Comparison of ENCODE assay signal across 28 cellular contexts in genomic region chr10:62396864-62397263, GRCh38. TPM values are rescaled to one million over a fixed set of nuclear protein-coding genes. Genes with fewer than 3 reads are reported as not detected.
"Had no signal": no experiment of that assay in that cellular context is flagged by ENCODE, and none has a peak within 500 bp of the region (broad histone marks: within the 10 kb centered on the region; RNA-seq: fewer than 3 reads in every experiment).

No MANE protein-coding gene starts in this region.

- H3K27me3 ChIP-seq: hepatocyte, neutrophil, right atrium auricular region, right lobe of liver, suprapubic skin, tibial artery, upper lobe of right lung had no signal

- ATAC-seq: left cardiac atrium; left lobe of liver; left ventricle myocardium superior; lower lobe of right lung; naive thymus-derived CD8-positive, alpha-beta T cell; psoas muscle; right lobe of liver; stimulated activated memory B cell treated with anti-CD40 and anti-IgM and Interleukin-4, amounts not matched to agents 10 μg/mL and 1 μg/mL and 100 μg/mL, for 72 hours; stimulated activated naive CD8-positive, alpha-beta T cell treated with anti-CD3 and anti-CD28 coated beads, Interleukin-15, Interleukin-2, amounts not matched to agents 100 U/mL and 50 U/mL, for 24 hours; upper lobe of right lung had no signal

- H3K4me3 ChIP-seq: hepatocyte, lower lobe of right lung, psoas muscle, right atrium auricular region, right lobe of liver, smooth muscle cell, stomach, suprapubic skin, thoracic aorta, tibial artery, upper lobe of right lung had no signal

- H3K36me3 ChIP-seq: lower lobe of right lung, neutrophil, right atrium auricular region, right lobe of liver, stomach, suprapubic skin, thoracic aorta, upper lobe of right lung had no signal

- H3K9me3 ChIP-seq: lower lobe of right lung, neutrophil, psoas muscle, right atrium auricular region, right lobe of liver, stomach, suprapubic skin, thoracic aorta, tibial artery, upper lobe of right lung had no signal

- H3K27ac ChIP-seq: hepatocyte, lower lobe of right lung, neutrophil, parathyroid adenoma, psoas muscle, right atrium auricular region, right lobe of liver, stomach, suprapubic skin, thoracic aorta, tibial artery, upper lobe of right lung had no signal

- H3K4me1 ChIP-seq: lower lobe of right lung, parathyroid adenoma, psoas muscle, right atrium auricular region, right lobe of liver, stomach, suprapubic skin, tibial artery, upper lobe of right lung had no signal

- DNase-seq: kidney glomerular epithelial cell; left cardiac atrium; left ventricle myocardium superior; lower lobe of right lung; mammary epithelial cell; mesenchymal stem cell; naive thymus-derived CD8-positive, alpha-beta T cell; occipital lobe; psoas muscle; right lobe of liver; stimulated activated CD4-positive, alpha-beta T cell treated with anti-CD3 and anti-CD28 coated beads, Interleukin-1b, Interleukin-23, amount 100 ng/mL, for 48 hours; stimulated activated CD4-positive, alpha-beta T cell treated with anti-CD3 and anti-CD28 coated beads, Interleukin-2, amount 100 ng/mL, for 48 hours; stimulated activated CD4-positive, alpha-beta T cell treated with anti-CD3 and anti-CD28 coated beads, Interleukin-4, amount 100 ng/mL, for 4 hours; stimulated activated CD8-positive, alpha-beta memory T cell treated with anti-CD3 and anti-CD28 coated beads, Interleukin-4, amount 100 ng/mL, for 48 hours; stimulated activated naive CD8-positive, alpha-beta T cell treated with anti-CD3 and anti-CD28 coated beads, Interleukin-15, Interleukin-2, amounts not matched to agents 100 U/mL and 50 U/mL, for 24 hours; stomach; tibial artery; trophoblast cell; upper lobe of right lung had no signal

RNA-seq across cellular contexts. Expression of gene ZNF365, which starts 22.7 kb away (rescaled TPM):
- total RNA-seq: left lobe of liver; left ventricle myocardium superior; naive thymus-derived CD8-positive, alpha-beta T cell had no signal
